14 cellular contexts compared by ENCODE assay signal in genomic region chr22:45235851-45236342, GRCh38. TPM values are rescaled to one million over a fixed set of nuclear protein-coding genes. Genes with fewer than 3 reads are reported as not detected.
DNase-seq lines count a peak whose midpoint lies in the region; ATAC-seq and TF ChIP-seq lines count a peak whose summit lies in the region.
"Had no signal": no experiment of that assay in that cellular context is flagged by ENCODE, and none has a peak within 500 bp of the region (broad histone marks: within the 10 kb centered on the region; RNA-seq: fewer than 3 reads in every experiment).

No MANE protein-coding gene starts in this region.

- TF ChIP-seq CTCF in GM12865 (IDR thresholded peaks at IDR 0.05; ENCODE audit: insufficient read depth, low read depth, low read length, missing control alignments) (no peak), left lung (IDR thresholded peaks at IDR 0.05) (no peak)

- peaks cover 14 to 77% of the 10 kb centered on the region in 2 donors for H3K4me1 ChIP-seq in left lung

- H3K36me3 Mint-ChIP-seq in naive thymus-derived CD8-positive, alpha-beta T cell, result peaks cover 0 to 11% (median 4%) of the 10 kb centered on the region in 3 donors

- H3K36me3 ChIP-seq in left lung, result peaks cover 0 to 19% of the 10 kb centered on the region in 2 donors

- intact Hi-C loops in left lung (cut with DNase I), result no loop called here

- H3K27ac Mint-ChIP-seq in naive thymus-derived CD8-positive, alpha-beta T cell, result peak overlapping the region in 5 of 10 donors; percentile 15 to 87 (median 78)

- ATAC-seq in GM21529 (IDR thresholded peaks at IDR 0.05; ENCODE audit: unreplicated experiment) (peak; percentile 9), left lung (no peak)
- no peak for ATAC-seq in naive thymus-derived CD8-positive, alpha-beta T cell

- H3K27me3 ChIP-seq in left lung, result no peaks in the 10 kb centered on the region

- no peaks in the 10 kb centered on the region for H3K9me3 ChIP-seq in left lung

- peaks cover 19 to 82% (median 61%) of the 10 kb centered on the region in 4 donors for H3K4me1 Mint-ChIP-seq in naive thymus-derived CD8-positive, alpha-beta T cell

- H3K27me3 Mint-ChIP-seq in naive thymus-derived CD8-positive, alpha-beta T cell, result no peaks in the 10 kb centered on the region

- DNase-seq in GM12865 (ENCODE audit: low read depth) (peak; percentile 52), NCI-H2107 treated with DMSO at 0.1 percent for 48 hours (lab: John Stamatoyannopoulos, UW; ENCODE audit: unreplicated experiment) (peak; percentile 39), retina (no peak), left lung (no peak), GM19240 (ENCODE audit: insufficient read length, low spot score) (no peak)
- DNase-seq in naive thymus-derived CD8-positive, alpha-beta T cell, result no peak
- no peak for DNase-seq in stimulated activated naive CD4-positive, alpha-beta T cell (lab: John Stamatoyannopoulos, UW)
- DNase-seq: activated T-cell treated with anti-CD3 and anti-CD28 coated beads, Interleukin-2, amount 50 U/mL, for 1 hour; NCI-H446 treated with DMSO at 0.1 percent for 48 hours; stimulated activated CD8-positive, alpha-beta memory T cell treated with anti-CD3 and anti-CD28 coated beads, Interleukin-4, amount 100 ng/mL, for 48 hours had no signal

- H3K4me3 ChIP-seq in GM12865 (ENCODE audit: low read depth, low read length) (peak overlapping the region; percentile 66), left lung (no peak overlapping the region)

- POLR2A ChIA-PET in naive thymus-derived CD8-positive, alpha-beta T cell (lab: Charles Lee), result interaction anchor here (1.3 kb wide), 1 partner anchor 72 kb away, joined by 4 read pairs; the partner anchor contains the start of gene NUP50

- no peaks in the 10 kb centered on the region for H3K9me3 Mint-ChIP-seq in naive thymus-derived CD8-positive, alpha-beta T cell

- H3K27ac ChIP-seq in left lung, result peak overlapping the region in 1 of 2 donors; percentile 83

- H3K4me3 Mint-ChIP-seq in naive thymus-derived CD8-positive, alpha-beta T cell, result peak overlapping the region in 8 of 10 donors; percentile 5 to 72 (median 60)

RNA-seq across cellular contexts. Expression of gene KIAA0930, which starts 4.8 kb away (rescaled TPM):
- 10 to 100 TPM; 28.5 to 29.1 TPM for total RNA-seq in naive thymus-derived CD8-positive, alpha-beta T cell
- 1 to 10 TPM in 2 of 3 donors, under 1 TPM in 1; 0.87 to 2.9 (median 2.6) TPM for polyA plus RNA-seq in naive thymus-derived CD8-positive, alpha-beta T cell
- total RNA-seq in left lung, result 10 to 100 TPM; 58.9 to 78.8 TPM

RNA-seq across cellular contexts. Expression of gene UPK3A, which starts 48.9 kb away (rescaled TPM):
- total RNA-seq in naive thymus-derived CD8-positive, alpha-beta T cell, result not detected
- not detected for polyA plus RNA-seq in naive thymus-derived CD8-positive, alpha-beta T cell
- total RNA-seq in left lung, result not detected
- total RNA-seq: Daoy, lung microvascular endothelial cell, skeletal muscle tissue had no signal

Comparison
In these comparisons a context has a peak if more than half of its experiments do, and no peak if none do; other contexts are left out.
1. DNase-seq: peak in GM12865 (single experiment) and NCI-H2107 treated with DMSO at 0.1 percent for 48 hours (single experiment); none in naive thymus-derived CD8-positive, alpha-beta T cell (0 of 10), retina (single experiment), left lung (0 of 2), GM19240 (single experiment) and stimulated activated naive CD4-positive, alpha-beta T cell (0 of 6).